In genomic region chr9:118529624-118530214, GRCh38 we compare ENCODE assay signal across 13 cellular contexts.
DNase-seq lines count a peak whose midpoint lies in the region; ATAC-seq and TF ChIP-seq lines count a peak whose summit lies in the region.
"Had no signal": no experiment of that assay in that cellular context is flagged by ENCODE, and none has a peak within 500 bp of the region (broad histone marks: within the 10 kb centered on the region; RNA-seq: fewer than 3 reads in every experiment).

No MANE protein-coding gene starts in this region.

- no peak overlapping the region for H3K4me3 Mint-ChIP-seq in natural killer cell
- no peak overlapping the region for H3K4me3 Mint-ChIP-seq in endothelial cell (ENCODE audit: unreplicated experiment)
- H3K4me3 Mint-ChIP-seq: immature natural killer cell; neural crest cell; stimulated activated effector memory CD8-positive, alpha-beta T cell treated with anti-CD3 and anti-CD28 coated beads, Interleukin-12 subunit alpha, Interleukin-12 subunit beta, amount 100 ng/mL, for 72 hours had no signal

- peak overlapping the region; percentile 26 for H3K27ac ChIP-seq in mesodermal cell (ENCODE audit: low read depth, low read length, severe bottlenecking)
- H3K27ac ChIP-seq in gastrocnemius medialis = peak overlapping the region in 1 of 4 donors; percentile 32
- H3K27ac ChIP-seq: esophagus muscularis mucosa had no signal

- whole genome bisulfite sequencing in mesodermal cell (ENCODE audit: insufficient coverage in 2 of 2), 2 experiments = 80% methylated on average over 1 of the region's 2 CpGs; no CpG with 5 or more reads in 1 of the 2 experiments

- DNase-seq in natural killer cell (no peak), gastrocnemius medialis (no peak), NCI-H128 (lab: John Stamatoyannopoulos, UW; ENCODE audit: unreplicated experiment) (no peak), endothelial cell (ENCODE audit: low spot score) (no peak)
- DNase-seq: immature natural killer cell, NCI-H1417 treated with DMSO at 0.1 percent for 48 hours had no signal

- H3K4me1 ChIP-seq in mesodermal cell (ENCODE audit: control insufficient read depth, insufficient read depth, low read length, poor library complexity, severe bottlenecking) (peaks cover 8% of the 10 kb centered on the region), gastrocnemius medialis (no peaks in the 10 kb centered on the region)

- ATAC-seq in GM18907 (IDR thresholded peaks at IDR 0.05; ENCODE audit: unreplicated experiment) (peak; percentile 97), GM21529 (IDR thresholded peaks at IDR 0.05; ENCODE audit: unreplicated experiment) (peak; percentile 94), HG03108 (IDR thresholded peaks at IDR 0.05; ENCODE audit: unreplicated experiment) (peak; percentile 80), natural killer cell (no peak), gastrocnemius medialis (no peak)
- ATAC-seq: stimulated activated effector memory CD8-positive, alpha-beta T cell treated with anti-CD3 and anti-CD28 coated beads, Interleukin-12 subunit alpha, Interleukin-12 subunit beta, amount 100 ng/mL, for 72 hours had no signal

- H3K27me3 Mint-ChIP-seq in natural killer cell (ENCODE audit: low read depth in 2 of 2) (no peaks in the 10 kb centered on the region), endothelial cell (ENCODE audit: unreplicated experiment) (no peaks in the 10 kb centered on the region)

- in situ Hi-C loops in gastrocnemius medialis (cut with MboI; ENCODE audit: low sequenced_read_pairs in 4 of 4) = no loop called here

- no peak for TF ChIP-seq POLR2A in gastrocnemius medialis (IDR thresholded peaks at IDR 0.05)

- H3K27me3 ChIP-seq in gastrocnemius medialis = no peaks in the 10 kb centered on the region
- H3K27me3 ChIP-seq: esophagus muscularis mucosa had no signal

- no peaks in the 10 kb centered on the region for H3K9me3 ChIP-seq in mesodermal cell (ENCODE audit: control insufficient read depth, low read length)
- no peaks in the 10 kb centered on the region for H3K9me3 ChIP-seq in gastrocnemius medialis
- H3K9me3 ChIP-seq: esophagus muscularis mucosa had no signal

- H3K36me3 Mint-ChIP-seq in natural killer cell = no peaks in the 10 kb centered on the region
- no peaks in the 10 kb centered on the region for H3K36me3 Mint-ChIP-seq in endothelial cell (ENCODE audit: low read depth, unreplicated experiment)
- H3K36me3 Mint-ChIP-seq: immature natural killer cell; stimulated activated effector memory CD8-positive, alpha-beta T cell treated with anti-CD3 and anti-CD28 coated beads, Interleukin-12 subunit alpha, Interleukin-12 subunit beta, amount 100 ng/mL, for 72 hours had no signal

- peaks cover 7 to 13% of the 10 kb centered on the region in 2 donors for H3K9me3 Mint-ChIP-seq in natural killer cell
- no peaks in the 10 kb centered on the region for H3K9me3 Mint-ChIP-seq in endothelial cell (ENCODE audit: unreplicated experiment)
- H3K9me3 Mint-ChIP-seq: neural crest cell; stimulated activated effector memory CD8-positive, alpha-beta T cell treated with anti-CD3 and anti-CD28 coated beads, Interleukin-12 subunit alpha, Interleukin-12 subunit beta, amount 100 ng/mL, for 72 hours had no signal

- H3K4me3 ChIP-seq in mesodermal cell (ENCODE audit: extremely low read depth, insufficient read depth, low read length, poor library complexity, severe bottlenecking) (no peak overlapping the region), gastrocnemius medialis (no peak overlapping the region)
- H3K4me3 ChIP-seq: esophagus muscularis mucosa had no signal

- no peaks in the 10 kb centered on the region for H3K36me3 ChIP-seq in mesodermal cell (ENCODE audit: control insufficient read depth, insufficient read depth, low read length)
- H3K36me3 ChIP-seq in gastrocnemius medialis = no peaks in the 10 kb centered on the region
- H3K36me3 ChIP-seq: esophagus muscularis mucosa had no signal

- intact Hi-C loops in natural killer cell (cut with micrococcal nuclease) = no loop called here
- intact Hi-C loops in gastrocnemius medialis (cut with DNase I; ENCODE audit: low total_unique reads) = no loop called here

- H3K4me1 Mint-ChIP-seq in natural killer cell = no peaks in the 10 kb centered on the region
- peaks cover 4% of the 10 kb centered on the region for H3K4me1 Mint-ChIP-seq in endothelial cell (ENCODE audit: unreplicated experiment)
- H3K4me1 Mint-ChIP-seq: immature natural killer cell; neural crest cell; stimulated activated effector memory CD8-positive, alpha-beta T cell treated with anti-CD3 and anti-CD28 coated beads, Interleukin-12 subunit alpha, Interleukin-12 subunit beta, amount 100 ng/mL, for 72 hours had no signal

- no peak for TF ChIP-seq CTCF in natural killer cell (IDR thresholded peaks at IDR 0.05)
- no peak for TF ChIP-seq CTCF in gastrocnemius medialis (IDR thresholded peaks at IDR 0.05 in 4 of 5, conservative IDR thresholded peaks at IDR 0.05 in 1 of 5)
- no peak for TF ChIP-seq CTCF in endothelial cell (IDR thresholded peaks at IDR 0.05; ENCODE audit: unreplicated experiment)

- H3K27ac Mint-ChIP-seq in natural killer cell = no peak overlapping the region
- H3K27ac Mint-ChIP-seq in endothelial cell (ENCODE audit: unreplicated experiment) = no peak overlapping the region
- H3K27ac Mint-ChIP-seq: immature natural killer cell; stimulated activated effector memory CD8-positive, alpha-beta T cell treated with anti-CD3 and anti-CD28 coated beads, Interleukin-12 subunit alpha, Interleukin-12 subunit beta, amount 100 ng/mL, for 72 hours had no signal

Comparison
In these comparisons a context has a peak if more than half of its experiments do, and no peak if none do; other contexts are left out.
1. ATAC-seq: peak in GM18907 (single experiment), GM21529 (single experiment) and HG03108 (single experiment); none in natural killer cell (0 of 3) and gastrocnemius medialis (0 of 2).